32 cellular contexts compared by ENCODE assay signal in the genomic region with DNA sequence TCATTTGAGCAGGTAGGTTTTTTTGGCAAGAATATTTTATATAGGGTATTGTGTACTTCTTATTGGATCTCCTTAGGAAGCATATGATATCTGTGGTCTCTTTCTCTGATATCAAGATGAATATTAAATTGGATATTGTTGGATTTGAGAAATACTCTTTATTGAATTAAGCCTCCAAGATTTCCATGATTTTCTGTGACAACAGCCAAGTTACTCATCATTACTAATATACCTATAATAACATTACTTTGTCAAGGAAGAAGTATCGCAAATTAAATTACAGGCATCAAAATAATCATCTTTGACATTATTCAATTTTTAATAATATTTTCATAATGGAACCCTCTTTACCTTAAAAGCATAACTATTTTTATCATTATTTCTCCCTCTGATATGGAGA.
"Had no signal": no experiment of that assay in that cellular context is flagged by ENCODE, and none has a peak within 500 bp of the region (broad histone marks: within the 10 kb centered on the region; RNA-seq: fewer than 3 reads in every experiment).

No MANE protein-coding gene starts in this region.

- ATAC-seq: activated CD8-positive, alpha-beta T cell treated with anti-CD3 and anti-CD28 coated beads for 36 hours; activated naive CD8-positive, alpha-beta T cell treated with anti-CD3 and anti-CD28 coated beads, Interleukin-2, amount 50 U/mL, for 24 hours; activated T-cell treated with anti-CD3 and anti-CD28 coated beads, Interleukin-2, amount 50 U/mL, for 4 hours; esophagus mucosa had no signal

- H3K27ac Mint-ChIP-seq: activated B cell treated with CpG ODN at 0.5 μM for 24 hours; activated CD8-positive, alpha-beta T cell treated with anti-CD3 and anti-CD28 coated beads for 36 hours; activated naive CD4-positive, alpha-beta T cell treated with anti-CD3 and anti-CD28 coated beads for 36 hours; activated naive CD4-positive, alpha-beta T cell treated with anti-CD3 and anti-CD28 coated beads, Interleukin-2, amount 50 U/mL, for 24 hours; activated naive CD8-positive, alpha-beta T cell treated with anti-CD3 and anti-CD28 coated beads for 36 hours; activated naive CD8-positive, alpha-beta T cell treated with anti-CD3 and anti-CD28 coated beads, Interleukin-2, amount 50 U/mL, for 24 hours; activated T-helper 1 cell treated with anti-CD3 and anti-CD28 coated beads, Interleukin-12 subunit alpha, Interleukin-12 subunit beta, Interleukin-2, Interleukin-4 antibody, amounts not matched to agents 30 ng/mL and 10 ng/mL and 1 ng/mL, durations not matched to agents 14 hours and 24 hours and 36 hours; activated T-helper 2 cell treated with anti-CD3 and anti-CD28 coated beads, Interferon-gamma antibody, Interleukin-2, Interleukin-4, amounts not matched to agents 10 μg/mL and 5 μg/mL and 100 μg/mL, durations not matched to agents 14 hours and 24 hours and 36 hours; brain; endodermal cell; T-helper 17 cell; T-helper 2 cell treated with Interferon-gamma antibody and Interleukin-4, amounts not matched to agents 5 μg/mL and 100 μg/mL, for 36 hours had no signal

- FAIRE-seq: frontal cortex had no signal

- H3K9me3 ChIP-seq: adrenal gland, colonic mucosa had no signal

- H3K27me3 ChIP-seq: adrenal gland, colonic mucosa had no signal

- H3K27me3 Mint-ChIP-seq: activated B cell treated with CpG ODN at 0.5 μM for 24 hours; activated CD8-positive, alpha-beta T cell treated with anti-CD3 and anti-CD28 coated beads for 36 hours; activated naive CD4-positive, alpha-beta T cell treated with anti-CD3 and anti-CD28 coated beads, Interleukin-2, amount 50 U/mL, for 24 hours; activated naive CD8-positive, alpha-beta T cell treated with anti-CD3 and anti-CD28 coated beads for 36 hours; activated naive CD8-positive, alpha-beta T cell treated with anti-CD3 and anti-CD28 coated beads, Interleukin-2, amount 50 U/mL, for 24 hours; brain; T-helper 17 cell had no signal

- H3K36me3 ChIP-seq: adrenal gland, colonic mucosa, WERI-Rb-1 had no signal

- H3K27ac ChIP-seq: adrenal gland, colonic mucosa, WERI-Rb-1 had no signal

- H3K4me1 Mint-ChIP-seq: activated B cell treated with CpG ODN at 0.5 μM for 24 hours; activated naive CD4-positive, alpha-beta T cell treated with anti-CD3 and anti-CD28 coated beads, Interleukin-2, amount 50 U/mL, for 24 hours; activated naive CD8-positive, alpha-beta T cell treated with anti-CD3 and anti-CD28 coated beads for 36 hours; activated naive CD8-positive, alpha-beta T cell treated with anti-CD3 and anti-CD28 coated beads, Interleukin-2, amount 50 U/mL, for 24 hours; brain had no signal

- H3K9me3 Mint-ChIP-seq: activated B cell treated with CpG ODN at 0.5 μM for 24 hours; activated CD8-positive, alpha-beta T cell treated with anti-CD3 and anti-CD28 coated beads for 36 hours; activated naive CD4-positive, alpha-beta T cell treated with anti-CD3 and anti-CD28 coated beads for 36 hours; activated naive CD4-positive, alpha-beta T cell treated with anti-CD3 and anti-CD28 coated beads, Interleukin-2, amount 50 U/mL, for 24 hours; activated naive CD8-positive, alpha-beta T cell treated with anti-CD3 and anti-CD28 coated beads for 36 hours; activated T-cell treated with anti-CD3 and anti-CD28 coated beads, Interleukin-2, amount 50 U/mL, for 4 hours; activated T-helper 2 cell treated with anti-CD3 and anti-CD28 coated beads, Interferon-gamma antibody, Interleukin-2, Interleukin-4, amounts not matched to agents 10 μg/mL and 5 μg/mL and 100 μg/mL, durations not matched to agents 14 hours and 24 hours and 36 hours; brain; endodermal cell; T-helper 2 cell treated with Interferon-gamma antibody and Interleukin-4, amounts not matched to agents 5 μg/mL and 100 μg/mL, for 36 hours had no signal

- H3K4me3 Mint-ChIP-seq: activated B cell treated with CpG ODN at 0.5 μM for 24 hours; activated CD8-positive, alpha-beta T cell treated with anti-CD3 and anti-CD28 coated beads for 36 hours; activated naive CD4-positive, alpha-beta T cell treated with anti-CD3 and anti-CD28 coated beads for 36 hours; activated naive CD4-positive, alpha-beta T cell treated with anti-CD3 and anti-CD28 coated beads, Interleukin-2, amount 50 U/mL, for 24 hours; activated naive CD8-positive, alpha-beta T cell treated with anti-CD3 and anti-CD28 coated beads for 36 hours; activated naive CD8-positive, alpha-beta T cell treated with anti-CD3 and anti-CD28 coated beads, Interleukin-2, amount 50 U/mL, for 24 hours; activated T-cell treated with anti-CD3 and anti-CD28 coated beads, Interleukin-2, amount 50 U/mL, for 4 hours; activated T-helper 1 cell treated with anti-CD3 and anti-CD28 coated beads, Interleukin-12 subunit alpha, Interleukin-12 subunit beta, Interleukin-2, Interleukin-4 antibody, amounts not matched to agents 30 ng/mL and 10 ng/mL and 1 ng/mL, durations not matched to agents 14 hours and 24 hours and 36 hours; brain; endodermal cell; T-helper 17 cell; T-helper 2 cell treated with Interferon-gamma antibody and Interleukin-4, amounts not matched to agents 5 μg/mL and 100 μg/mL, for 36 hours had no signal

- H3K36me3 Mint-ChIP-seq: activated naive CD4-positive, alpha-beta T cell treated with anti-CD3 and anti-CD28 coated beads, Interleukin-2, amount 50 U/mL, for 24 hours; activated naive CD8-positive, alpha-beta T cell treated with anti-CD3 and anti-CD28 coated beads for 36 hours; brain had no signal

- H3K4me1 ChIP-seq: colonic mucosa had no signal

- DNase-seq: activated B cell treated with CpG ODN at 0.5 μM for 24 hours; activated CD4-positive, alpha-beta T cell treated with anti-CD3 and anti-CD28 coated beads for 48 hours; activated CD4-positive, alpha-beta T cell treated with anti-CD3 and anti-CD28 coated beads, Interleukin-2, amount 50 U/mL, for 1 hour; activated CD4-positive, alpha-beta T cell treated with anti-CD3 and anti-CD28 coated beads, Interleukin-2, amount 50 U/mL, for 48 hours; activated CD8-positive, alpha-beta memory T cell treated with anti-CD3 and anti-CD28 coated beads for 24 hours; activated CD8-positive, alpha-beta T cell treated with anti-CD3 and anti-CD28 coated beads for 36 hours; activated effector memory CD4-positive, alpha-beta T cell treated with anti-CD3 and anti-CD28 coated beads, Interleukin-2, amount 50 U/mL, for 16 hours; activated naive CD4-positive, alpha-beta T cell treated with anti-CD3 and anti-CD28 coated beads for 36 hours; activated naive CD8-positive, alpha-beta T cell treated with anti-CD3 and anti-CD28 coated beads for 36 hours; activated naive CD8-positive, alpha-beta T cell treated with anti-CD3 and anti-CD28 coated beads, Interleukin-2, amount 50 U/mL, for 24 hours; activated T-cell treated with anti-CD3 and anti-CD28 coated beads, Interleukin-2, amount 50 U/mL, for 4 hours; adrenal gland; amygdala; aorta; caudate nucleus; cerebellar nuclear complex; colonic mucosa; effector CD8-positive, alpha-beta T cell; endodermal cell; foreskin fibroblast; head of caudate nucleus; T-helper 1 cell; T-helper 17 cell; T1000; WERI-Rb-1 had no signal

- H3K4me3 ChIP-seq: adrenal gland, colonic mucosa had no signal
